In the genomic region with DNA sequence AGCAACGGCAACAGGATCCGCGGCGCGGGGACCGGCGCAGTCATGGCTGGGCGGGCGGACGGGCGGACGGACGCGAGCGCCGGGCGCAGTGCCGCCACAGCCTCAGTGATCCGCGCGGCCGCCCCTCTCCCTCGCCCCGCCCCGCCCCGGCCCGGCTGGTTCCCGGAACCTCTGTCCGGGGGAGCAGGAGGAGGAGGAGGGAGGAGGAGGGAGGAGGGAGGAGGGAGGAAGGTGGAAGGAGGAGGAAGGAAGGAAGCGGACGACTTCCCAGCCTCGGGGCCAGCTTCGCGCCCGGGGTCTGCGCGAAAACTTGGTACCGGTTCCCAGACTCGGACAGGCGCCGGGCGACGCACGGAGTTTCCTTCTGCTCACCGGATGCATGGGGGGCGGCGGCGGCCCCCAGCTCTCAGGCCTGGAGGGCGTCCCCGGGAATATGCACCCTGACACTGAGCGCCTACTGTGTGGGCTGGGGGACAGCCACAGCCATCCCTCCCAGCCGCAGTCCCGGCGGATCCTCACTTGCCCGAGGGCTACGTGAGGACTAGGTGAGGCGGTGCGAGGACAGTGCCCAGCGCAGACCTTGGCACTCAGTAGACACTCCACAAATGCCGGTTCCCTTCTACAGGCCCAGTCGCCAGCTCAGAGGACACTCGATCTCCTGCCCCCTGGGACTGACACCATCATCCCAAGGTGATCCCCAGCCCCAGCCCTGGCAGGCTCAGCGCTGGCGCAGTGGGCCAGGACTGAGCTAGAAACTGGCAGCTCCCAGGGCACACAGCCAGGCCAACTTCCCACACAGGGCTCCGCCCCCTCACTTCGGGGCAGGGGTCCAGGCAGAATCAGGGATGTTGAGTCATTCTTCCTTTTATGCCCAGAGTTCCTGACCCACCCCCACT, we compare ENCODE assay signal across 1 cellular context.
TF ChIP-seq lines count a peak whose summit lies in the region.

A gene with protein sequence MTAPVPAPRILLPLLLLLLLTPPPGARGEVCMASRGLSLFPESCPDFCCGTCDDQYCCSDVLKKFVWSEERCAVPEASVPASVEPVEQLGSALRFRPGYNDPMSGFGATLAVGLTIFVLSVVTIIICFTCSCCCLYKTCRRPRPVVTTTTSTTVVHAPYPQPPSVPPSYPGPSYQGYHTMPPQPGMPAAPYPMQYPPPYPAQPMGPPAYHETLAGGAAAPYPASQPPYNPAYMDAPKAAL (minus strand): TSS at position 124 of the 896 bp plus-strand sequence. CDS start 80 bp downstream, at position 44.

TF ChIP-seq in WTC11, 78 proteins besides CTCF, POLR2A, EP300 and RAD21 (continued from another document and continues in another):
- TF ChIP-seq, protein P1, sequence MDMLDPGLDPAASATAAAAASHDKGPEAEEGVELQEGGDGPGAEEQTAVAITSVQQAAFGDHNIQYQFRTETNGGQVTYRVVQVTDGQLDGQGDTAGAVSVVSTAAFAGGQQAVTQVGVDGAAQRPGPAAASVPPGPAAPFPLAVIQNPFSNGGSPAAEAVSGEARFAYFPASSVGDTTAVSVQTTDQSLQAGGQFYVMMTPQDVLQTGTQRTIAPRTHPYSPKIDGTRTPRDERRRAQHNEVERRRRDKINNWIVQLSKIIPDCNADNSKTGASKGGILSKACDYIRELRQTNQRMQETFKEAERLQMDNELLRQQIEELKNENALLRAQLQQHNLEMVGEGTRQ (CRISPR knock-in tag; IDR thresholded peaks at IDR 0.05) = no peak
- TF ChIP-seq ZNF232 (CRISPR knock-in tag; IDR thresholded peaks at IDR 0.05) (0 out of 2 replicates have a peak, but pooled peaks have one; percentile 45), EMX1 (CRISPR knock-in tag; IDR thresholded peaks at IDR 0.05) (no peak), SOX15 (CRISPR knock-in tag; IDR thresholded peaks at IDR 0.05) (no peak), MXD4 (CRISPR knock-in tag; IDR thresholded peaks at IDR 0.05; ENCODE audit: borderline replicate concordance) (no peak), FOXK1 (CRISPR knock-in tag; IDR thresholded peaks at IDR 0.05) (no peak), ZNF671 (CRISPR knock-in tag; IDR thresholded peaks at IDR 0.05) (no peak), HMGA2 (CRISPR knock-in tag; IDR thresholded peaks at IDR 0.05) (no peak), FOXP1 (CRISPR knock-in tag; IDR thresholded peaks at IDR 0.05; ENCODE audit: borderline replicate concordance) (peak; percentile 9; the same call in 1 of the 2 replicates), CREM (CRISPR knock-in tag; IDR thresholded peaks at IDR 0.05) (no peak), ZNF416 (CRISPR knock-in tag; IDR thresholded peaks at IDR 0.05) (no peak), RORB (CRISPR knock-in tag; IDR thresholded peaks at IDR 0.05) (no peak), NR3C1 (CRISPR knock-in tag; conservative IDR thresholded peaks at IDR 0.05; ENCODE audit: low read depth) (no peak), SP1 (CRISPR knock-in tag; conservative IDR thresholded peaks at IDR 0.05) (no peak; the same call in 1 of the 2 replicates)
- TF ChIP-seq, protein P2, sequence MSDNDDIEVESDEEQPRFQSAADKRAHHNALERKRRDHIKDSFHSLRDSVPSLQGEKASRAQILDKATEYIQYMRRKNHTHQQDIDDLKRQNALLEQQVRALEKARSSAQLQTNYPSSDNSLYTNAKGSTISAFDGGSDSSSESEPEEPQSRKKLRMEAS (CRISPR knock-in tag; IDR thresholded peaks at IDR 0.05) = 0 out of 2 replicates have a peak, but pooled peaks have one; percentile 36
- TF ChIP-seq, protein P3, sequence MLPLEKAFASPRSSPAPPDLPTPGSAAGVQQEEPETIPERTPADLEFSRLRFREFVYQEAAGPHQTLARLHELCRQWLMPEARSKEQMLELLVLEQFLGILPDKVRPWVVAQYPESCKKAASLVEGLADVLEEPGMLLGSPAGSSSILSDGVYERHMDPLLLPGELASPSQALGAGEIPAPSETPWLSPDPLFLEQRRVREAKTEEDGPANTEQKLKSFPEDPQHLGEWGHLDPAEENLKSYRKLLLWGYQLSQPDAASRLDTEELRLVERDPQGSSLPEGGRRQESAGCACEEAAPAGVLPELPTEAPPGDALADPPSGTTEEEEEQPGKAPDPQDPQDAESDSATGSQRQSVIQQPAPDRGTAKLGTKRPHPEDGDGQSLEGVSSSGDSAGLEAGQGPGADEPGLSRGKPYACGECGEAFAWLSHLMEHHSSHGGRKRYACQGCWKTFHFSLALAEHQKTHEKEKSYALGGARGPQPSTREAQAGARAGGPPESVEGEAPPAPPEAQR (CRISPR knock-in tag; IDR thresholded peaks at IDR 0.05) = no peak
- TF ChIP-seq, protein P4, sequence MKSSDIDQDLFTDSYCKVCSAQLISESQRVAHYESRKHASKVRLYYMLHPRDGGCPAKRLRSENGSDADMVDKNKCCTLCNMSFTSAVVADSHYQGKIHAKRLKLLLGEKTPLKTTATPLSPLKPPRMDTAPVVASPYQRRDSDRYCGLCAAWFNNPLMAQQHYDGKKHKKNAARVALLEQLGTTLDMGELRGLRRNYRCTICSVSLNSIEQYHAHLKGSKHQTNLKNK (CRISPR knock-in tag; IDR thresholded peaks at IDR 0.05) = no peak
- TF ChIP-seq, protein P5, sequence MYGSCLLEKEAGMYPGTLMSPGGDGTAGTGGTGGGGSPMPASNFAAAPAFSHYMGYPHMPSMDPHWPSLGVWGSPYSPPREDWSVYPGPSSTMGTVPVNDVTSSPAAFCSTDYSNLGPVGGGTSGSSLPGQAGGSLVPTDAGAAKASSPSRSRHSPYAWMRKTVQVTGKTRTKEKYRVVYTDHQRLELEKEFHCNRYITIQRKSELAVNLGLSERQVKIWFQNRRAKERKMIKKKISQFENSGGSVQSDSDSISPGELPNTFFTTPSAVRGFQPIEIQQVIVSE (CRISPR knock-in tag; IDR thresholded peaks at IDR 0.05; ENCODE audit: borderline replicate concordance) = no peak
- TF ChIP-seq, protein P6, sequence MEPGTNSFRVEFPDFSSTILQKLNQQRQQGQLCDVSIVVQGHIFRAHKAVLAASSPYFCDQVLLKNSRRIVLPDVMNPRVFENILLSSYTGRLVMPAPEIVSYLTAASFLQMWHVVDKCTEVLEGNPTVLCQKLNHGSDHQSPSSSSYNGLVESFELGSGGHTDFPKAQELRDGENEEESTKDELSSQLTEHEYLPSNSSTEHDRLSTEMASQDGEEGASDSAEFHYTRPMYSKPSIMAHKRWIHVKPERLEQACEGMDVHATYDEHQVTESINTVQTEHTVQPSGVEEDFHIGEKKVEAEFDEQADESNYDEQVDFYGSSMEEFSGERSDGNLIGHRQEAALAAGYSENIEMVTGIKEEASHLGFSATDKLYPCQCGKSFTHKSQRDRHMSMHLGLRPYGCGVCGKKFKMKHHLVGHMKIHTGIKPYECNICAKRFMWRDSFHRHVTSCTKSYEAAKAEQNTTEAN (CRISPR knock-in tag; IDR thresholded peaks at IDR 0.05) = no peak
- TF ChIP-seq, protein P7, sequence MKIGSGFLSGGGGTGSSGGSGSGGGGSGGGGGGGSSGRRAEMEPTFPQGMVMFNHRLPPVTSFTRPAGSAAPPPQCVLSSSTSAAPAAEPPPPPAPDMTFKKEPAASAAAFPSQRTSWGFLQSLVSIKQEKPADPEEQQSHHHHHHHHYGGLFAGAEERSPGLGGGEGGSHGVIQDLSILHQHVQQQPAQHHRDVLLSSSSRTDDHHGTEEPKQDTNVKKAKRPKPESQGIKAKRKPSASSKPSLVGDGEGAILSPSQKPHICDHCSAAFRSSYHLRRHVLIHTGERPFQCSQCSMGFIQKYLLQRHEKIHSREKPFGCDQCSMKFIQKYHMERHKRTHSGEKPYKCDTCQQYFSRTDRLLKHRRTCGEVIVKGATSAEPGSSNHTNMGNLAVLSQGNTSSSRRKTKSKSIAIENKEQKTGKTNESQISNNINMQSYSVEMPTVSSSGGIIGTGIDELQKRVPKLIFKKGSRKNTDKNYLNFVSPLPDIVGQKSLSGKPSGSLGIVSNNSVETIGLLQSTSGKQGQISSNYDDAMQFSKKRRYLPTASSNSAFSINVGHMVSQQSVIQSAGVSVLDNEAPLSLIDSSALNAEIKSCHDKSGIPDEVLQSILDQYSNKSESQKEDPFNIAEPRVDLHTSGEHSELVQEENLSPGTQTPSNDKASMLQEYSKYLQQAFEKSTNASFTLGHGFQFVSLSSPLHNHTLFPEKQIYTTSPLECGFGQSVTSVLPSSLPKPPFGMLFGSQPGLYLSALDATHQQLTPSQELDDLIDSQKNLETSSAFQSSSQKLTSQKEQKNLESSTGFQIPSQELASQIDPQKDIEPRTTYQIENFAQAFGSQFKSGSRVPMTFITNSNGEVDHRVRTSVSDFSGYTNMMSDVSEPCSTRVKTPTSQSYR (CRISPR knock-in tag; IDR thresholded peaks at IDR 0.05) = no peak
- TF ChIP-seq, protein P8, sequence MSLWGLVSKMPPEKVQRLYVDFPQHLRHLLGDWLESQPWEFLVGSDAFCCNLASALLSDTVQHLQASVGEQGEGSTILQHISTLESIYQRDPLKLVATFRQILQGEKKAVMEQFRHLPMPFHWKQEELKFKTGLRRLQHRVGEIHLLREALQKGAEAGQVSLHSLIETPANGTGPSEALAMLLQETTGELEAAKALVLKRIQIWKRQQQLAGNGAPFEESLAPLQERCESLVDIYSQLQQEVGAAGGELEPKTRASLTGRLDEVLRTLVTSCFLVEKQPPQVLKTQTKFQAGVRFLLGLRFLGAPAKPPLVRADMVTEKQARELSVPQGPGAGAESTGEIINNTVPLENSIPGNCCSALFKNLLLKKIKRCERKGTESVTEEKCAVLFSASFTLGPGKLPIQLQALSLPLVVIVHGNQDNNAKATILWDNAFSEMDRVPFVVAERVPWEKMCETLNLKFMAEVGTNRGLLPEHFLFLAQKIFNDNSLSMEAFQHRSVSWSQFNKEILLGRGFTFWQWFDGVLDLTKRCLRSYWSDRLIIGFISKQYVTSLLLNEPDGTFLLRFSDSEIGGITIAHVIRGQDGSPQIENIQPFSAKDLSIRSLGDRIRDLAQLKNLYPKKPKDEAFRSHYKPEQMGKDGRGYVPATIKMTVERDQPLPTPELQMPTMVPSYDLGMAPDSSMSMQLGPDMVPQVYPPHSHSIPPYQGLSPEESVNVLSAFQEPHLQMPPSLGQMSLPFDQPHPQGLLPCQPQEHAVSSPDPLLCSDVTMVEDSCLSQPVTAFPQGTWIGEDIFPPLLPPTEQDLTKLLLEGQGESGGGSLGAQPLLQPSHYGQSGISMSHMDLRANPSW (CRISPR knock-in tag; conservative IDR thresholded peaks at IDR 0.05; ENCODE audit: low read depth) = no peak
- TF ChIP-seq, protein P9, sequence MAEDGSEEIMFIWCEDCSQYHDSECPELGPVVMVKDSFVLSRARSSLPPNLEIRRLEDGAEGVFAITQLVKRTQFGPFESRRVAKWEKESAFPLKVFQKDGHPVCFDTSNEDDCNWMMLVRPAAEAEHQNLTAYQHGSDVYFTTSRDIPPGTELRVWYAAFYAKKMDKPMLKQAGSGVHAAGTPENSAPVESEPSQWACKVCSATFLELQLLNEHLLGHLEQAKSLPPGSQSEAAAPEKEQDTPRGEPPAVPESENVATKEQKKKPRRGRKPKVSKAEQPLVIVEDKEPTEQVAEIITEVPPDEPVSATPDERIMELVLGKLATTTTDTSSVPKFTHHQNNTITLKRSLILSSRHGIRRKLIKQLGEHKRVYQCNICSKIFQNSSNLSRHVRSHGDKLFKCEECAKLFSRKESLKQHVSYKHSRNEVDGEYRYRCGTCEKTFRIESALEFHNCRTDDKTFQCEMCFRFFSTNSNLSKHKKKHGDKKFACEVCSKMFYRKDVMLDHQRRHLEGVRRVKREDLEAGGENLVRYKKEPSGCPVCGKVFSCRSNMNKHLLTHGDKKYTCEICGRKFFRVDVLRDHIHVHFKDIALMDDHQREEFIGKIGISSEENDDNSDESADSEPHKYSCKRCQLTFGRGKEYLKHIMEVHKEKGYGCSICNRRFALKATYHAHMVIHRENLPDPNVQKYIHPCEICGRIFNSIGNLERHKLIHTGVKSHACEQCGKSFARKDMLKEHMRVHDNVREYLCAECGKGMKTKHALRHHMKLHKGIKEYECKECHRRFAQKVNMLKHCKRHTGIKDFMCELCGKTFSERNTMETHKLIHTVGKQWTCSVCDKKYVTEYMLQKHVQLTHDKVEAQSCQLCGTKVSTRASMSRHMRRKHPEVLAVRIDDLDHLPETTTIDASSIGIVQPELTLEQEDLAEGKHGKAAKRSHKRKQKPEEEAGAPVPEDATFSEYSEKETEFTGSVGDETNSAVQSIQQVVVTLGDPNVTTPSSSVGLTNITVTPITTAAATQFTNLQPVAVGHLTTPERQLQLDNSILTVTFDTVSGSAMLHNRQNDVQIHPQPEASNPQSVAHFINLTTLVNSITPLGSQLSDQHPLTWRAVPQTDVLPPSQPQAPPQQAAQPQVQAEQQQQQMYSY (CRISPR knock-in tag; IDR thresholded peaks at IDR 0.05) = peak; percentile 84
- TF ChIP-seq, protein P10, sequence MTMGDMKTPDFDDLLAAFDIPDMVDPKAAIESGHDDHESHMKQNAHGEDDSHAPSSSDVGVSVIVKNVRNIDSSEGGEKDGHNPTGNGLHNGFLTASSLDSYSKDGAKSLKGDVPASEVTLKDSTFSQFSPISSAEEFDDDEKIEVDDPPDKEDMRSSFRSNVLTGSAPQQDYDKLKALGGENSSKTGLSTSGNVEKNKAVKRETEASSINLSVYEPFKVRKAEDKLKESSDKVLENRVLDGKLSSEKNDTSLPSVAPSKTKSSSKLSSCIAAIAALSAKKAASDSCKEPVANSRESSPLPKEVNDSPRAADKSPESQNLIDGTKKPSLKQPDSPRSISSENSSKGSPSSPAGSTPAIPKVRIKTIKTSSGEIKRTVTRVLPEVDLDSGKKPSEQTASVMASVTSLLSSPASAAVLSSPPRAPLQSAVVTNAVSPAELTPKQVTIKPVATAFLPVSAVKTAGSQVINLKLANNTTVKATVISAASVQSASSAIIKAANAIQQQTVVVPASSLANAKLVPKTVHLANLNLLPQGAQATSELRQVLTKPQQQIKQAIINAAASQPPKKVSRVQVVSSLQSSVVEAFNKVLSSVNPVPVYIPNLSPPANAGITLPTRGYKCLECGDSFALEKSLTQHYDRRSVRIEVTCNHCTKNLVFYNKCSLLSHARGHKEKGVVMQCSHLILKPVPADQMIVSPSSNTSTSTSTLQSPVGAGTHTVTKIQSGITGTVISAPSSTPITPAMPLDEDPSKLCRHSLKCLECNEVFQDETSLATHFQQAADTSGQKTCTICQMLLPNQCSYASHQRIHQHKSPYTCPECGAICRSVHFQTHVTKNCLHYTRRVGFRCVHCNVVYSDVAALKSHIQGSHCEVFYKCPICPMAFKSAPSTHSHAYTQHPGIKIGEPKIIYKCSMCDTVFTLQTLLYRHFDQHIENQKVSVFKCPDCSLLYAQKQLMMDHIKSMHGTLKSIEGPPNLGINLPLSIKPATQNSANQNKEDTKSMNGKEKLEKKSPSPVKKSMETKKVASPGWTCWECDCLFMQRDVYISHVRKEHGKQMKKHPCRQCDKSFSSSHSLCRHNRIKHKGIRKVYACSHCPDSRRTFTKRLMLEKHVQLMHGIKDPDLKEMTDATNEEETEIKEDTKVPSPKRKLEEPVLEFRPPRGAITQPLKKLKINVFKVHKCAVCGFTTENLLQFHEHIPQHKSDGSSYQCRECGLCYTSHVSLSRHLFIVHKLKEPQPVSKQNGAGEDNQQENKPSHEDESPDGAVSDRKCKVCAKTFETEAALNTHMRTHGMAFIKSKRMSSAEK (CRISPR knock-in tag; IDR thresholded peaks at IDR 0.05; ENCODE audit: borderline replicate concordance) = no peak
